Comparison of ENCODE assay signal across 8 cellular contexts in genomic region chr21:37463083-37463780, GRCh38.
DNase-seq lines count a peak whose midpoint lies in the region; ATAC-seq and TF ChIP-seq lines count a peak whose summit lies in the region.

No MANE protein-coding gene starts in this region.

- H3K9me2 ChIP-seq in neural cell (ENCODE audit: insufficient read depth, low read length): no peaks in the 10 kb centered on the region

- peak; percentile 25 for DNase-seq in NCI-H2196 (lab: John Stamatoyannopoulos, UW; ENCODE audit: unreplicated experiment)
- DNase-seq in NCI-H2196 treated with DMSO at 0.1 percent for 48 hours (lab: John Stamatoyannopoulos, UW; ENCODE audit: unreplicated experiment): no peak
- peak; percentile 18 for DNase-seq in HS-5 (ENCODE audit: low read depth)
- peak; percentile 14 for DNase-seq in epithelial cell of prostate (ENCODE audit: low read depth, low spot score)

- no peaks in the 10 kb centered on the region for H3F3A ChIP-seq in neural cell (ENCODE audit: insufficient read depth, low read length, poor library complexity, severe bottlenecking)

- no peak overlapping the region for H3K9ac ChIP-seq in neural cell (ENCODE audit: low read length)

- H3K9me3 ChIP-seq in neural cell (ENCODE audit: low read length): no peaks in the 10 kb centered on the region

- H3K4me2 ChIP-seq in neural cell (ENCODE audit: low read length): no peak overlapping the region

- peak; percentile 61 for TF ChIP-seq CTCF in neural cell (IDR thresholded peaks at IDR 0.05; ENCODE audit: poor library complexity, severe bottlenecking)

- no peaks in the 10 kb centered on the region for H3K27me3 ChIP-seq in neural cell (ENCODE audit: insufficient read depth, low read depth, low read length)

- TF ChIP-seq EP300 in neural cell (conservative IDR thresholded peaks at IDR 0.05; ENCODE audit: poor library complexity, severe bottlenecking): no peak

- H3K79me2 ChIP-seq in neural cell (replicated peaks; ENCODE audit: insufficient read depth, low read length): peaks cover 76% of the 10 kb centered on the region

- H3K27ac ChIP-seq in epithelial cell of prostate (peak overlapping the region; percentile 13), neural cell (ENCODE audit: low read length) (no peak overlapping the region)

- no peaks in the 10 kb centered on the region for H3K36me3 ChIP-seq in neural cell (ENCODE audit: insufficient read depth, low read length)

- no peak for TF ChIP-seq RAD21 in neural cell (conservative IDR thresholded peaks at IDR 0.05)

- H3K4me3 ChIP-seq in neural cell (ENCODE audit: low read length): no peak overlapping the region

- no peak overlapping the region for H2AFZ ChIP-seq in neural cell (ENCODE audit: low read depth, low read length)

- ATAC-seq in SK-N-SH treated with all-trans-retinoic acid at 6 μM for 48 hours: peak; percentile 30
- ATAC-seq in GM18861 (IDR thresholded peaks at IDR 0.05; ENCODE audit: unreplicated experiment): no peak
- no peak for ATAC-seq in GM18867 (IDR thresholded peaks at IDR 0.05; ENCODE audit: unreplicated experiment)

- H4K20me1 ChIP-seq in neural cell (ENCODE audit: insufficient read depth): no peaks in the 10 kb centered on the region

TF ChIP-seq in SK-N-SH treated with all-trans-retinoic acid at 6 μM for 48 hours, 23 proteins besides CTCF, POLR2A, EP300 and RAD21:
- TF ChIP-seq ZNF8 (CRISPR knock-in tag; IDR thresholded peaks at IDR 0.05) (no peak), CSDC2 (CRISPR knock-in tag; IDR thresholded peaks at IDR 0.05) (no peak)

TF ChIP-seq in neural cell, 6 proteins besides CTCF, POLR2A, EP300 and RAD21:
- TF ChIP-seq SMC3 (conservative IDR thresholded peaks at IDR 0.05; ENCODE audit: poor library complexity): peak; percentile 48
- TF ChIP-seq POLR2AphosphoS5 (IDR thresholded peaks at IDR 0.05): no peak
